Comparison of ENCODE assay signal across 21 cellular contexts in the genomic region with DNA sequence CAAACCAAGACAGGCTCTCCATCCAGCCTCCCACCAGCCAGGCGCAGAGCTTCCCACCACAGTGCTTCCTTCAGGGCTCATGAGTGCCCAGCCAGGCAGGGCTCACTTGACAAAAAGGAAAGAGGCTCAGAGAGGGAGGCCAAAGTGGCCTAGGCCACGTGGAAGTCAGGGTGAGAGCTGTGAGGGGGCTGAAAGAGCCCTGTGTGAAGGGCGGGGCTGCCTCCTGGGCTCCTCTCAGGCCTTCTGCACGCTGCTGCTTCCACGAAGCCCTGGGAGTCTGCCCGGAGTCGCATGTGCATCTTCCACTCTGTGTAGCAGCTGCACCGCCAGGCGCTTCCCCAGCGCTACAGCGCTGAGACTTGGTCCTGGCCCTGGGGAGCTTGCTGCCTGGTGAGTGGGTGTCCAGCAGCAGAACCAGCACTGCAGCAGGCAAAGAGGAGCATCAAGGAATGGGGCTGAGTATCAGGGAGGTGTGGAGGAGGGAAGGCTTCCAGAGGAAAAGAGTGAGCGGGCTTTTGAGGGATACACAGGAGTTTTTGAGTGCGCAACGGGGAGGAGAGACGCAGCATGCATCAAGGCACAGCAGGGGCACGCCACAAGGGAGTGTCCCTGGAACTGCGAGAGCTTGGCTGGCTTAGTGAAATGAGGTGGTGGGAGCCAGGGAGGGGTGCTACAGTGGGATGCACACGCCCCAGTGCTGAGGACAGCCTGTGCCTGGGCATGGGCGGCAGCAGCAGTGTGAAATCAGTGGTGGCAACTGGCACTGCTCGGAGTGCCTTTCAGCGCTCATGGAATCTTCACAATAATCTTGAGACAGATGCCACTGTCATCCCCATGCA.
DNase-seq lines count a peak whose midpoint lies in the region; ATAC-seq, FAIRE-seq and TF ChIP-seq lines count a peak whose summit lies in the region.
"Had no signal": no experiment of that assay in that cellular context is flagged by ENCODE, and none has a peak within 500 bp of the region (broad histone marks: within the 10 kb centered on the region; RNA-seq: fewer than 3 reads in every experiment).

No MANE protein-coding gene starts in this region.

- intact Hi-C loops in dorsolateral prefrontal cortex (cut with DNase I): no loop called here

- no peak for TF ChIP-seq EP300 in upper lobe of left lung (IDR thresholded peaks at IDR 0.05)

- no peak for TF ChIP-seq POLR2A in upper lobe of left lung (IDR thresholded peaks at IDR 0.05)

- no peak overlapping the region for H3K27ac Mint-ChIP-seq in activated naive CD8-positive, alpha-beta T cell treated with anti-CD3 and anti-CD28 coated beads, Interleukin-2, amount 10 ng/mL, durations not matched to agents 7 days and 5 days
- H3K27ac Mint-ChIP-seq in activated naive CD8-positive, alpha-beta T cell treated with anti-CD3 and anti-CD28 coated beads for 36 hours: no peak overlapping the region
- peak overlapping the region; percentile 62 for H3K27ac Mint-ChIP-seq in neural crest cell (ENCODE audit: unreplicated experiment)
- H3K27ac Mint-ChIP-seq: B cell; stimulated activated naive CD8-positive, alpha-beta T cell treated with anti-CD3 and anti-CD28 coated beads, Interleukin-15, amount 100 ng/mL, for 72 hours had no signal

- H3K27ac ChIP-seq in dorsolateral prefrontal cortex: peak overlapping the region in 15 of 59 donors; percentile 5 to 76 (median 28)
- H3K27ac ChIP-seq in upper lobe of left lung: no peak overlapping the region
- H3K27ac ChIP-seq in small intestine (ENCODE audit: low read depth in 1 of 2, low read length in 1 of 2): no peak overlapping the region
- H3K27ac ChIP-seq: SJSA1, thyroid gland had no signal

- no peaks in the 10 kb centered on the region for H3K36me3 Mint-ChIP-seq in activated naive CD8-positive, alpha-beta T cell treated with anti-CD3 and anti-CD28 coated beads, Interleukin-2, amount 10 ng/mL, durations not matched to agents 7 days and 5 days
- H3K36me3 Mint-ChIP-seq in activated naive CD8-positive, alpha-beta T cell treated with anti-CD3 and anti-CD28 coated beads for 36 hours: peaks cover 3% of the 10 kb centered on the region
- peaks cover 2% of the 10 kb centered on the region for H3K36me3 Mint-ChIP-seq in neural crest cell (ENCODE audit: low read depth)

- no peak overlapping the region for H3K4me3 Mint-ChIP-seq in activated naive CD8-positive, alpha-beta T cell treated with anti-CD3 and anti-CD28 coated beads, Interleukin-2, amount 10 ng/mL, durations not matched to agents 7 days and 5 days
- no peak overlapping the region for H3K4me3 Mint-ChIP-seq in activated naive CD8-positive, alpha-beta T cell treated with anti-CD3 and anti-CD28 coated beads for 36 hours
- H3K4me3 Mint-ChIP-seq in neural crest cell: peak overlapping the region; percentile 14
- H3K4me3 Mint-ChIP-seq: B cell; stimulated activated naive CD8-positive, alpha-beta T cell treated with anti-CD3 and anti-CD28 coated beads, Interleukin-15, amount 100 ng/mL, for 72 hours had no signal

- no peak for FAIRE-seq in small intestine (lab: Jason Lieb, UNC)

- H3K36me3 ChIP-seq in upper lobe of left lung (peaks cover 0 to 42% (median 30%) of the 10 kb centered on the region in 4 donors), small intestine (ENCODE audit: control insufficient read depth in 2 of 2, insufficient read depth in 2 of 2, low read length in 2 of 2) (peaks cover 3 to 10% of the 10 kb centered on the region in 2 donors)
- H3K36me3 ChIP-seq: HAP-1, thyroid gland had no signal

- no peak overlapping the region for H3K4me3 ChIP-seq in dorsolateral prefrontal cortex
- H3K4me3 ChIP-seq in upper lobe of left lung: no peak overlapping the region
- H3K4me3 ChIP-seq in small intestine (ENCODE audit: low read depth in 1 of 2, low read length in 2 of 2): no peak overlapping the region
- H3K4me3 ChIP-seq: HAP-1, psoas muscle, SJSA1, thyroid gland had no signal

- peak; percentile 9 for DNase-seq in activated naive CD8-positive, alpha-beta T cell treated with anti-CD3 and anti-CD28 coated beads, Interleukin-2, amount 10 ng/mL, durations not matched to agents 7 days and 5 days
- no peak for DNase-seq in activated naive CD8-positive, alpha-beta T cell treated with anti-CD3 and anti-CD28 coated beads for 36 hours
- DNase-seq in dorsolateral prefrontal cortex: peak in 9 of 10 donors; percentile 16 to 76 (median 62)
- no peak for DNase-seq in neural crest cell (ENCODE audit: low read depth, low spot score)
- DNase-seq in upper lobe of left lung: peak; percentile 11 to 56
- DNase-seq in small intestine: no peak
- no peak for DNase-seq in NCI-H1417 treated with DMSO at 0.1 percent for 48 hours (lab: John Stamatoyannopoulos, UW)
- no peak for DNase-seq in amniotic stem cell (lab: John Stamatoyannopoulos, UW)
- DNase-seq: activated CD4-positive, alpha-beta T cell treated with anti-CD3 and anti-CD28 coated beads, Interleukin-2, amount 50 U/mL, for 48 hours; activated CD8-positive, alpha-beta memory T cell treated with anti-CD3 and anti-CD28 coated beads, Interleukin-2, amount 50 U/mL, for 4 hours; DMS153; KG1; MM.1S; NCI-H82; stimulated activated naive CD8-positive, alpha-beta T cell treated with anti-CD3 and anti-CD28 coated beads, Interleukin-15, amount 100 ng/mL, for 72 hours; T-helper 1 cell had no signal

- POLR2A ChIA-PET in activated naive CD8-positive, alpha-beta T cell treated with anti-CD3 and anti-CD28 coated beads, Interleukin-2, amount 10 ng/mL, durations not matched to agents 7 days and 5 days (lab: Charles Lee): no interaction called here

- H3K27me3 ChIP-seq in dorsolateral prefrontal cortex (no peaks in the 10 kb centered on the region), upper lobe of left lung (no peaks in the 10 kb centered on the region), small intestine (ENCODE audit: control insufficient read depth in 2 of 2, insufficient read depth in 2 of 2, low read length in 2 of 2) (no peaks in the 10 kb centered on the region)
- H3K27me3 ChIP-seq: SJSA1, thyroid gland had no signal

- TF ChIP-seq CTCF in dorsolateral prefrontal cortex (IDR thresholded peaks at IDR 0.05 in 54 of 56, conservative IDR thresholded peaks at IDR 0.05 in 2 of 56; ENCODE audit: low read depth in 1 of 56, partially characterized antibody in 56 of 56) (no peak), neural crest cell (conservative IDR thresholded peaks at IDR 0.05) (no peak), upper lobe of left lung (IDR thresholded peaks at IDR 0.05) (no peak)

- no peaks in the 10 kb centered on the region for H3K27me3 Mint-ChIP-seq in activated naive CD8-positive, alpha-beta T cell treated with anti-CD3 and anti-CD28 coated beads, Interleukin-2, amount 10 ng/mL, durations not matched to agents 7 days and 5 days
- H3K27me3 Mint-ChIP-seq in activated naive CD8-positive, alpha-beta T cell treated with anti-CD3 and anti-CD28 coated beads for 36 hours: no peaks in the 10 kb centered on the region
- H3K27me3 Mint-ChIP-seq in neural crest cell (ENCODE audit: low read depth): no peaks in the 10 kb centered on the region
- H3K27me3 Mint-ChIP-seq: B cell; stimulated activated naive CD8-positive, alpha-beta T cell treated with anti-CD3 and anti-CD28 coated beads, Interleukin-15, amount 100 ng/mL, for 72 hours had no signal

- 94 to 95% methylated on average over 14 to 21 of the region's 21 CpGs for WGBS in upper lobe of left lung, 2 donors
- 94 to 96% (median 95%) methylated on average over 21 of the region's 21 CpGs for WGBS in small intestine, 3 donors

- H3K4me1 ChIP-seq in upper lobe of left lung (no peaks in the 10 kb centered on the region), small intestine (ENCODE audit: control insufficient read depth in 2 of 2, insufficient read depth in 1 of 2, low read depth in 1 of 2, low read length in 1 of 2) (no peaks in the 10 kb centered on the region)
- H3K4me1 ChIP-seq: HAP-1, psoas muscle, SJSA1 had no signal

- no peaks in the 10 kb centered on the region for H3K4me1 Mint-ChIP-seq in activated naive CD8-positive, alpha-beta T cell treated with anti-CD3 and anti-CD28 coated beads, Interleukin-2, amount 10 ng/mL, durations not matched to agents 7 days and 5 days
- H3K4me1 Mint-ChIP-seq in activated naive CD8-positive, alpha-beta T cell treated with anti-CD3 and anti-CD28 coated beads for 36 hours: no peaks in the 10 kb centered on the region
- H3K4me1 Mint-ChIP-seq in neural crest cell: peaks cover 13% of the 10 kb centered on the region
- H3K4me1 Mint-ChIP-seq: stimulated activated naive CD8-positive, alpha-beta T cell treated with anti-CD3 and anti-CD28 coated beads, Interleukin-15, amount 100 ng/mL, for 72 hours had no signal

- no peaks in the 10 kb centered on the region for H3K9me3 Mint-ChIP-seq in activated naive CD8-positive, alpha-beta T cell treated with anti-CD3 and anti-CD28 coated beads, Interleukin-2, amount 10 ng/mL, durations not matched to agents 7 days and 5 days
- no peaks in the 10 kb centered on the region for H3K9me3 Mint-ChIP-seq in activated naive CD8-positive, alpha-beta T cell treated with anti-CD3 and anti-CD28 coated beads for 36 hours
- no peaks in the 10 kb centered on the region for H3K9me3 Mint-ChIP-seq in neural crest cell
- H3K9me3 Mint-ChIP-seq: stimulated activated naive CD8-positive, alpha-beta T cell treated with anti-CD3 and anti-CD28 coated beads, Interleukin-15, amount 100 ng/mL, for 72 hours had no signal

- H3K9me3 ChIP-seq in upper lobe of left lung (no peaks in the 10 kb centered on the region), small intestine (ENCODE audit: control insufficient read depth, low read depth) (no peaks in the 10 kb centered on the region)
- H3K9me3 ChIP-seq: HAP-1, psoas muscle, SJSA1, thyroid gland had no signal

- no peak for ATAC-seq in activated naive CD8-positive, alpha-beta T cell treated with anti-CD3 and anti-CD28 coated beads, Interleukin-2, amount 10 ng/mL, durations not matched to agents 7 days and 5 days (ENCODE audit: low read depth)
- peak in 1 of 2 donors; percentile 17 for ATAC-seq in upper lobe of left lung (ENCODE audit: low FRiP score in 2 of 2)
- ATAC-seq: stimulated activated naive CD8-positive, alpha-beta T cell treated with anti-CD3 and anti-CD28 coated beads, Interleukin-15, amount 100 ng/mL, for 72 hours had no signal

Comparison
In these comparisons a context has a peak if more than half of its experiments do, and no peak if none do; other contexts are left out.
1. DNase-seq: peak in activated naive CD8-positive, alpha-beta T cell treated with anti-CD3 and anti-CD28 coated beads, Interleukin-2, amount 10 ng/mL, durations not matched to agents 7 days and 5 days (single experiment), dorsolateral prefrontal cortex (9 of 10) and upper lobe of left lung (2 of 2); none in activated naive CD8-positive, alpha-beta T cell treated with anti-CD3 and anti-CD28 coated beads for 36 hours (single experiment), neural crest cell (single experiment), small intestine (single experiment), NCI-H1417 treated with DMSO at 0.1 percent for 48 hours (single experiment) and amniotic stem cell (single experiment).